In genomic region chr5:2017540-2018389, GRCh38 we compare ENCODE assay signal across 7 cellular contexts.
DNase-seq lines count a peak whose midpoint lies in the region; ATAC-seq and TF ChIP-seq lines count a peak whose summit lies in the region.

No MANE protein-coding gene starts in this region.

- H3K4me1 ChIP-seq in mucosa of descending colon (ENCODE audit: low read depth), result no peaks in the 10 kb centered on the region

- ATAC-seq in HG03432 (IDR thresholded peaks at IDR 0.05; ENCODE audit: unreplicated experiment) (peak; percentile 40), mucosa of descending colon (no peak), GM21360 (IDR thresholded peaks at IDR 0.05; ENCODE audit: unreplicated experiment) (no peak)

- no peaks in the 10 kb centered on the region for H3K4me1 Mint-ChIP-seq in activated CD4-positive, alpha-beta T cell treated with anti-CD3 and anti-CD28 coated beads, Interleukin-2, amount 10 ng/mL, durations not matched to agents 24 days and 14 days

- no peaks in the 10 kb centered on the region for H3K27me3 Mint-ChIP-seq in activated CD4-positive, alpha-beta T cell treated with anti-CD3 and anti-CD28 coated beads, Interleukin-2, amount 10 ng/mL, durations not matched to agents 24 days and 14 days

- no peaks in the 10 kb centered on the region for H3K36me3 Mint-ChIP-seq in activated CD4-positive, alpha-beta T cell treated with anti-CD3 and anti-CD28 coated beads, Interleukin-2, amount 10 ng/mL, durations not matched to agents 24 days and 14 days (ENCODE audit: low read depth)

- intact Hi-C loops in activated CD4-positive, alpha-beta T cell treated with anti-CD3 and anti-CD28 coated beads, Interleukin-2, amount 10 ng/mL, durations not matched to agents 24 days and 14 days (cut with micrococcal nuclease), result loop anchor here (1.0 to 10.0 kb wide), 2 partner anchors 254 to 283 kb away; no protein-coding TSS in a partner anchor
- intact Hi-C loops in mucosa of descending colon (cut with DNase I, micrococcal nuclease), result no loop called here

- H3K4me3 Mint-ChIP-seq in activated CD4-positive, alpha-beta T cell treated with anti-CD3 and anti-CD28 coated beads, Interleukin-2, amount 10 ng/mL, durations not matched to agents 24 days and 14 days, result no peak overlapping the region

- DNase-seq in GM10248 (ENCODE audit: extremely low spot score) (peak; percentile 49), mucosa of descending colon (peak in 1 of 3 donors; percentile 41), RKO (ENCODE audit: low spot score) (no peak), NCI-H526 treated with DMSO at 0.1 percent for 48 hours (lab: John Stamatoyannopoulos, UW) (no peak)
- peak; percentile 76 for DNase-seq in activated CD4-positive, alpha-beta T cell treated with anti-CD3 and anti-CD28 coated beads, Interleukin-2, amount 10 ng/mL, durations not matched to agents 24 days and 14 days

- no peaks in the 10 kb centered on the region for H3K36me3 ChIP-seq in mucosa of descending colon (ENCODE audit: low read depth)

- no peaks in the 10 kb centered on the region for H3K9me3 Mint-ChIP-seq in activated CD4-positive, alpha-beta T cell treated with anti-CD3 and anti-CD28 coated beads, Interleukin-2, amount 10 ng/mL, durations not matched to agents 24 days and 14 days

- no peaks in the 10 kb centered on the region for H3K9me3 ChIP-seq in mucosa of descending colon

- CTCF ChIA-PET in GM10248 (lab: Yijun Ruan, JAX), result interaction anchor here (1.2 kb wide), 1 partner anchor 254 kb away, joined by 3 read pairs; no protein-coding TSS in a partner anchor

- TF ChIP-seq CTCF in GM10248 (IDR thresholded peaks at IDR 0.05; ENCODE audit: control extremely low read depth, extremely low read depth, low read depth, missing control alignments) (peak; percentile 46), mucosa of descending colon (IDR thresholded peaks at IDR 0.05) (peak; percentile 10)

- no peak overlapping the region for H3K4me3 ChIP-seq in mucosa of descending colon

- no peak overlapping the region for H3K27ac Mint-ChIP-seq in activated CD4-positive, alpha-beta T cell treated with anti-CD3 and anti-CD28 coated beads, Interleukin-2, amount 10 ng/mL, durations not matched to agents 24 days and 14 days

- POLR2A ChIA-PET in GM10248 (lab: Yijun Ruan, JAX), result no interaction called here

Comparison
In these comparisons a context has a peak if more than half of its experiments do, and no peak if none do; other contexts are left out.
1. DNase-seq: peak in GM10248 (single experiment) and activated CD4-positive, alpha-beta T cell treated with anti-CD3 and anti-CD28 coated beads, Interleukin-2, amount 10 ng/mL, durations not matched to agents 24 days and 14 days (single experiment); none in RKO (single experiment) and NCI-H526 treated with DMSO at 0.1 percent for 48 hours (single experiment).